In the genomic region with DNA sequence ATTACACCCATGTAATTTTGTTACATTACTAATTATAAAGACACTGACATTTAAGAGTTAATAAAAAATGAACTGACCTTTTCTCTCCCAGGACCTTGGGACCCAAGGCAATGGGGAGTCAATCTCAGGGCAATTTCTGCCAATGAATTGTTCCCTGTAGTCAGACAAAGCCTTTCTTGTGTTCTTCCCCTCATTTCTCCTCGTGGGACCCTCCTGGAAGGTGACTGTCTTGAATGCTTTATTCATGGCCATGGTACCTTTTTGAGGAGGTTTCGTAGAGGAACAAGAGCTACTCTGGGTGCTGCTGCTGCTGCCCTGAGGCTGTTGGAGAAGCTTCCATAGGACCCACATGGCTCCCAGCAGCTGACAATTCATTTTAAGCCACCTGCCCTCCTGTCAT, we compare ENCODE assay signal across 29 cellular contexts.
"Had no signal": no experiment of that assay in that cellular context is flagged by ENCODE, and none has a peak within 500 bp of the region (broad histone marks: within the 10 kb centered on the region; RNA-seq: fewer than 3 reads in every experiment).

No MANE protein-coding gene starts in this region.

- H3K27me3 ChIP-seq: left lung, ovary, right atrium auricular region, right lobe of liver, suprapubic skin, tibial artery, upper lobe of right lung had no signal

- H3K9me3 ChIP-seq: left lung, lower lobe of right lung, ovary, right atrium auricular region, right lobe of liver, suprapubic skin, thoracic aorta, tibial artery, upper lobe of right lung had no signal

- H2AFZ ChIP-seq: neural progenitor cell had no signal

- H3K4me1 Mint-ChIP-seq: mesothelial cell of epicardium had no signal

- H3K27ac ChIP-seq: left lung, lower lobe of right lung, neural progenitor cell, ovary, right atrium auricular region, right lobe of liver, suprapubic skin, thoracic aorta, tibial artery, upper lobe of right lung had no signal

- H3K4me3 Mint-ChIP-seq: immature natural killer cell; mesothelial cell of epicardium; naive B cell; natural killer cell; nephron progenitor cell; neural progenitor cell; stimulated activated memory B cell treated with anti-CD40 and anti-IgM and Interleukin-4, amounts not matched to agents 10 μg/mL and 1 μg/mL and 100 μg/mL, for 72 hours had no signal

- H3K4me2 ChIP-seq: neural progenitor cell, smooth muscle cell had no signal

- H3K36me3 ChIP-seq: left lung, lower lobe of right lung, neural progenitor cell, ovary, right atrium auricular region, right lobe of liver, suprapubic skin, thoracic aorta, tibial artery, upper lobe of right lung had no signal

- H3K36me3 Mint-ChIP-seq: mesothelial cell of epicardium; naive B cell; natural killer cell; neural progenitor cell; stimulated activated memory B cell treated with anti-CD40 and anti-IgM and Interleukin-4, amounts not matched to agents 10 μg/mL and 1 μg/mL and 100 μg/mL, for 72 hours had no signal

- H3K27ac Mint-ChIP-seq: immature natural killer cell, mesothelial cell of epicardium, natural killer cell, nephron progenitor cell, neural progenitor cell, progenitor cell of endocrine pancreas had no signal

- H3K9me3 Mint-ChIP-seq: immature natural killer cell; natural killer cell; neural progenitor cell; stimulated activated memory B cell treated with anti-CD40 and anti-IgM and Interleukin-4, amounts not matched to agents 10 μg/mL and 1 μg/mL and 100 μg/mL, for 72 hours had no signal

- H3K9ac ChIP-seq: neural progenitor cell had no signal

- H3K4me3 ChIP-seq: left lung, lower lobe of right lung, neural progenitor cell, ovary, right atrium auricular region, right lobe of liver, smooth muscle cell, suprapubic skin, thoracic aorta, tibial artery, upper lobe of right lung had no signal

- DNase-seq: hypothalamus; immature natural killer cell; kidney; left colon; left lung; lower lobe of right lung; mammary epithelial cell; mesendoderm; naive B cell; natural killer cell; nephron progenitor cell; ovary; right lobe of liver; stimulated activated CD4-positive, alpha-beta T cell treated with anti-CD3 and anti-CD28 coated beads, Interleukin-1b, Interleukin-23, amount 100 ng/mL, for 48 hours; stimulated activated CD4-positive, alpha-beta T cell treated with anti-CD3 and anti-CD28 coated beads, Interleukin-2, amount 100 ng/mL, for 48 hours; stimulated activated CD4-positive, alpha-beta T cell treated with anti-CD3 and anti-CD28 coated beads, Interleukin-4, amount 100 ng/mL, for 4 hours; stimulated activated CD8-positive, alpha-beta memory T cell treated with anti-CD3 and anti-CD28 coated beads, Interleukin-4, amount 100 ng/mL, for 48 hours; stimulated activated naive CD8-positive, alpha-beta T cell treated with anti-CD3 and anti-CD28 coated beads, Interleukin-15, Interleukin-2, amounts not matched to agents 100 U/mL and 50 U/mL, for 24 hours; tibial artery; trophoblast cell; upper lobe of right lung had no signal

- ATAC-seq: left colon; left lung; lower lobe of right lung; natural killer cell; right lobe of liver; stimulated activated memory B cell treated with anti-CD40 and anti-IgM and Interleukin-4, amounts not matched to agents 10 μg/mL and 1 μg/mL and 100 μg/mL, for 72 hours; stimulated activated naive CD8-positive, alpha-beta T cell treated with anti-CD3 and anti-CD28 coated beads, Interleukin-15, Interleukin-2, amounts not matched to agents 100 U/mL and 50 U/mL, for 24 hours; upper lobe of right lung had no signal

- H3K27me3 Mint-ChIP-seq: naive B cell; stimulated activated memory B cell treated with anti-CD40 and anti-IgM and Interleukin-4, amounts not matched to agents 10 μg/mL and 1 μg/mL and 100 μg/mL, for 72 hours had no signal
